ENCODE assay signal across 1 cellular context in genomic region chr11:33507967-33508366, GRCh38.
TF ChIP-seq lines count a peak whose summit lies in the region.

No MANE protein-coding gene starts in this region.

TF ChIP-seq in SK-N-SH treated with all-trans-retinoic acid at 6 μM for 48 hours, 23 proteins besides CTCF, POLR2A, EP300 and RAD21 (continued from another document):
- no peak for TF ChIP-seq POU6F1 (CRISPR knock-in tag; IDR thresholded peaks at IDR 0.05; ENCODE audit: borderline replicate concordance, low read depth)
- TF ChIP-seq ZFP30 (CRISPR knock-in tag; IDR thresholded peaks at IDR 0.05), result no peak
- no peak for TF ChIP-seq ZC3H10 (CRISPR knock-in tag; IDR thresholded peaks at IDR 0.05)
- no peak for TF ChIP-seq CSRNP3 (CRISPR knock-in tag; IDR thresholded peaks at IDR 0.05)
- no peak for TF ChIP-seq ISL1 (CRISPR knock-in tag; IDR thresholded peaks at IDR 0.05)
- no peak for TF ChIP-seq ZNF565 (CRISPR knock-in tag; conservative IDR thresholded peaks at IDR 0.05; ENCODE audit: low read depth)
- TF ChIP-seq GLIS3 (CRISPR knock-in tag; IDR thresholded peaks at IDR 0.05), result no peak
- TF ChIP-seq ZNF8 (CRISPR knock-in tag; IDR thresholded peaks at IDR 0.05), result no peak
- TF ChIP-seq PPARA (CRISPR knock-in tag; IDR thresholded peaks at IDR 0.05; ENCODE audit: borderline replicate concordance), result no peak
- TF ChIP-seq OSR1 (CRISPR knock-in tag; IDR thresholded peaks at IDR 0.05), result no peak
- TF ChIP-seq PATZ1 (CRISPR knock-in tag; IDR thresholded peaks at IDR 0.05; ENCODE audit: borderline replicate concordance), result no peak
- TF ChIP-seq SNAI2 (CRISPR knock-in tag; IDR thresholded peaks at IDR 0.05), result no peak
- no peak for TF ChIP-seq TSHZ2 (CRISPR knock-in tag; IDR thresholded peaks at IDR 0.05)
- TF ChIP-seq RARB (CRISPR knock-in tag; IDR thresholded peaks at IDR 0.05), result no peak
- no peak for TF ChIP-seq ARNTL (CRISPR knock-in tag; IDR thresholded peaks at IDR 0.05; ENCODE audit: borderline replicate concordance, low read depth)
- TF ChIP-seq TCF4 (CRISPR knock-in tag; IDR thresholded peaks at IDR 0.05; ENCODE audit: borderline replicate concordance), result no peak
- TF ChIP-seq BACH2 (CRISPR knock-in tag; IDR thresholded peaks at IDR 0.05; ENCODE audit: borderline replicate concordance), result no peak
TF ChIP-seq in SK-N-SH treated with all-trans-retinoic acid at 6 μM for 48 hours: peak in this region for 0.
